ENCODE assay signal across 34 cellular contexts in genomic region chr7:124196519-124196918, GRCh38.
"Had no signal": no experiment of that assay in that cellular context is flagged by ENCODE, and none has a peak within 500 bp of the region (broad histone marks: within the 10 kb centered on the region; RNA-seq: fewer than 3 reads in every experiment).

No MANE protein-coding gene starts in this region.

- H3K4me3 Mint-ChIP-seq: activated B cell treated with CpG ODN at 0.5 μM for 24 hours; activated CD4-positive, alpha-beta memory T cell treated with anti-CD3 and anti-CD28 coated beads for 36 hours; activated CD4-positive, alpha-beta T cell treated with anti-CD3 and anti-CD28 coated beads, Interleukin-2, amount 10 ng/mL, durations not matched to agents 24 days and 14 days; activated CD8-positive, alpha-beta T cell treated with anti-CD3 and anti-CD28 coated beads for 36 hours; activated naive CD4-positive, alpha-beta T cell treated with anti-CD3 and anti-CD28 coated beads, Interleukin-2, amount 10 ng/mL, durations not matched to agents 7 days and 5 days; activated naive CD4-positive, alpha-beta T cell treated with anti-CD3 and anti-CD28 coated beads, Interleukin-2, amount 50 U/mL, for 24 hours; activated naive CD8-positive, alpha-beta T cell; activated naive CD8-positive, alpha-beta T cell treated with anti-CD3 and anti-CD28 coated beads, Interleukin-2, amount 10 ng/mL, durations not matched to agents 7 days and 5 days; activated naive CD8-positive, alpha-beta T cell treated with anti-CD3 and anti-CD28 coated beads, Interleukin-2, amount 50 U/mL, for 24 hours; activated T-cell treated with anti-CD3 and anti-CD28 coated beads, Interleukin-2, amount 50 U/mL, for 4 hours; activated T-cell treated with anti-CD3 and anti-CD28 coated beads, Interleukin-2, amount 50 U/mL, for 72 hours; activated T-helper 1 cell treated with anti-CD3 and anti-CD28 coated beads, Interleukin-12 subunit alpha, Interleukin-12 subunit beta, Interleukin-2, Interleukin-4 antibody, amounts not matched to agents 30 ng/mL and 10 ng/mL and 1 ng/mL, durations not matched to agents 14 hours and 24 hours and 36 hours; activated T-helper 17 cell treated with anti-CD3 and anti-CD28 coated beads, Interleukin-2, amount 50 U/mL, for 72 hours; brain; T-helper 1 cell treated with Interleukin-12 subunit alpha and Interleukin-12 subunit beta and Interleukin-4 antibody, amounts not matched to agents 30 μg/mL and 1 μg/mL, for 36 hours; T-helper 2 cell treated with Interferon-gamma antibody and Interleukin-4, amounts not matched to agents 5 μg/mL and 100 μg/mL, for 36 hours had no signal

- H3K27ac Mint-ChIP-seq: activated B cell treated with CpG ODN at 0.5 μM for 24 hours; activated CD4-positive, alpha-beta memory T cell treated with anti-CD3 and anti-CD28 coated beads for 36 hours; activated CD4-positive, alpha-beta T cell treated with anti-CD3 and anti-CD28 coated beads, Interleukin-2, amount 10 ng/mL, durations not matched to agents 24 days and 14 days; activated CD8-positive, alpha-beta T cell treated with anti-CD3 and anti-CD28 coated beads for 36 hours; activated naive CD4-positive, alpha-beta T cell treated with anti-CD3 and anti-CD28 coated beads, Interleukin-2, amount 10 ng/mL, durations not matched to agents 7 days and 5 days; activated naive CD4-positive, alpha-beta T cell treated with anti-CD3 and anti-CD28 coated beads, Interleukin-2, amount 50 U/mL, for 24 hours; activated naive CD8-positive, alpha-beta T cell; activated naive CD8-positive, alpha-beta T cell treated with anti-CD3 and anti-CD28 coated beads, Interleukin-2, amount 10 ng/mL, durations not matched to agents 7 days and 5 days; activated naive CD8-positive, alpha-beta T cell treated with anti-CD3 and anti-CD28 coated beads, Interleukin-2, amount 50 U/mL, for 24 hours; activated T-cell treated with anti-CD3 and anti-CD28 coated beads, Interleukin-2, amount 50 U/mL, for 72 hours; activated T-helper 1 cell treated with anti-CD3 and anti-CD28 coated beads, Interleukin-12 subunit alpha, Interleukin-12 subunit beta, Interleukin-2, Interleukin-4 antibody, amounts not matched to agents 30 ng/mL and 10 ng/mL and 1 ng/mL, durations not matched to agents 14 hours and 24 hours and 36 hours; activated T-helper 17 cell treated with anti-CD3 and anti-CD28 coated beads, Interleukin-2, amount 50 U/mL, for 72 hours; brain; T-helper 1 cell treated with Interleukin-12 subunit alpha and Interleukin-12 subunit beta and Interleukin-4 antibody, amounts not matched to agents 30 μg/mL and 1 μg/mL, for 36 hours; T-helper 2 cell treated with Interferon-gamma antibody and Interleukin-4, amounts not matched to agents 5 μg/mL and 100 μg/mL, for 36 hours had no signal

- H3K27me3 Mint-ChIP-seq: activated B cell treated with CpG ODN at 0.5 μM for 24 hours; activated CD4-positive, alpha-beta memory T cell treated with anti-CD3 and anti-CD28 coated beads for 36 hours; activated CD4-positive, alpha-beta T cell treated with anti-CD3 and anti-CD28 coated beads, Interleukin-2, amount 10 ng/mL, durations not matched to agents 24 days and 14 days; activated CD8-positive, alpha-beta T cell treated with anti-CD3 and anti-CD28 coated beads for 36 hours; activated naive CD4-positive, alpha-beta T cell treated with anti-CD3 and anti-CD28 coated beads, Interleukin-2, amount 10 ng/mL, durations not matched to agents 7 days and 5 days; activated naive CD4-positive, alpha-beta T cell treated with anti-CD3 and anti-CD28 coated beads, Interleukin-2, amount 50 U/mL, for 24 hours; activated naive CD8-positive, alpha-beta T cell; activated naive CD8-positive, alpha-beta T cell treated with anti-CD3 and anti-CD28 coated beads, Interleukin-2, amount 10 ng/mL, durations not matched to agents 7 days and 5 days; activated naive CD8-positive, alpha-beta T cell treated with anti-CD3 and anti-CD28 coated beads, Interleukin-2, amount 50 U/mL, for 24 hours; activated T-helper 17 cell treated with anti-CD3 and anti-CD28 coated beads, Interleukin-2, amount 50 U/mL, for 72 hours; brain had no signal

- H3K27me3 ChIP-seq: ascending aorta, breast epithelium had no signal

- ATAC-seq: activated CD8-positive, alpha-beta T cell treated with anti-CD3 and anti-CD28 coated beads for 36 hours; activated naive CD8-positive, alpha-beta T cell treated with anti-CD3 and anti-CD28 coated beads, Interleukin-2, amount 50 U/mL, for 24 hours; activated T-cell treated with anti-CD3 and anti-CD28 coated beads, Interleukin-2, amount 50 U/mL, for 4 hours; activated T-cell treated with anti-CD3 and anti-CD28 coated beads, Interleukin-2, amount 50 U/mL, for 72 hours; activated T-helper 17 cell treated with anti-CD3 and anti-CD28 coated beads, Interleukin-2, amount 50 U/mL, for 72 hours had no signal

- H3K9me3 Mint-ChIP-seq: activated B cell treated with CpG ODN at 0.5 μM for 24 hours; activated CD4-positive, alpha-beta memory T cell treated with anti-CD3 and anti-CD28 coated beads for 36 hours; activated CD4-positive, alpha-beta T cell treated with anti-CD3 and anti-CD28 coated beads, Interleukin-2, amount 10 ng/mL, durations not matched to agents 24 days and 14 days; activated CD8-positive, alpha-beta T cell treated with anti-CD3 and anti-CD28 coated beads for 36 hours; activated naive CD4-positive, alpha-beta T cell treated with anti-CD3 and anti-CD28 coated beads, Interleukin-2, amount 10 ng/mL, durations not matched to agents 7 days and 5 days; activated T-helper 1 cell treated with anti-CD3 and anti-CD28 coated beads, Interleukin-12 subunit alpha, Interleukin-12 subunit beta, Interleukin-2, Interleukin-4 antibody, amounts not matched to agents 30 ng/mL and 10 ng/mL and 1 ng/mL, durations not matched to agents 14 hours and 24 hours and 36 hours; T-helper 1 cell treated with Interleukin-12 subunit alpha and Interleukin-12 subunit beta and Interleukin-4 antibody, amounts not matched to agents 30 μg/mL and 1 μg/mL, for 36 hours had no signal

- H3K4me1 ChIP-seq: ascending aorta, breast epithelium had no signal

- H3K4me1 Mint-ChIP-seq: activated B cell treated with CpG ODN at 0.5 μM for 24 hours; activated CD4-positive, alpha-beta T cell treated with anti-CD3 and anti-CD28 coated beads, Interleukin-2, amount 10 ng/mL, durations not matched to agents 24 days and 14 days; activated naive CD4-positive, alpha-beta T cell treated with anti-CD3 and anti-CD28 coated beads, Interleukin-2, amount 10 ng/mL, durations not matched to agents 7 days and 5 days; activated naive CD4-positive, alpha-beta T cell treated with anti-CD3 and anti-CD28 coated beads, Interleukin-2, amount 50 U/mL, for 24 hours; activated naive CD8-positive, alpha-beta T cell treated with anti-CD3 and anti-CD28 coated beads, Interleukin-2, amount 10 ng/mL, durations not matched to agents 7 days and 5 days; activated naive CD8-positive, alpha-beta T cell treated with anti-CD3 and anti-CD28 coated beads, Interleukin-2, amount 50 U/mL, for 24 hours; activated T-helper 17 cell treated with anti-CD3 and anti-CD28 coated beads, Interleukin-2, amount 50 U/mL, for 72 hours had no signal

- H3K36me3 Mint-ChIP-seq: activated CD4-positive, alpha-beta memory T cell treated with anti-CD3 and anti-CD28 coated beads for 36 hours; activated naive CD4-positive, alpha-beta T cell treated with anti-CD3 and anti-CD28 coated beads, Interleukin-2, amount 10 ng/mL, durations not matched to agents 7 days and 5 days; activated naive CD4-positive, alpha-beta T cell treated with anti-CD3 and anti-CD28 coated beads, Interleukin-2, amount 50 U/mL, for 24 hours; activated naive CD8-positive, alpha-beta T cell; activated naive CD8-positive, alpha-beta T cell treated with anti-CD3 and anti-CD28 coated beads, Interleukin-2, amount 10 ng/mL, durations not matched to agents 7 days and 5 days; brain had no signal

- H3K36me3 ChIP-seq: ascending aorta, breast epithelium had no signal

- H3K4me3 ChIP-seq: ascending aorta, breast epithelium had no signal

- DNase-seq: activated B cell treated with CpG ODN at 0.5 μM for 24 hours; activated CD4-positive, alpha-beta memory T cell treated with anti-CD3 and anti-CD28 coated beads for 36 hours; activated CD4-positive, alpha-beta T cell treated with anti-CD3 and anti-CD28 coated beads for 4 hours; activated CD4-positive, alpha-beta T cell treated with anti-CD3 and anti-CD28 coated beads, Interleukin-2, amount 10 ng/mL, durations not matched to agents 24 days and 14 days; activated CD4-positive, alpha-beta T cell treated with anti-CD3 and anti-CD28 coated beads, Interleukin-2, amount 50 U/mL, for 1 hour; activated CD4-positive, alpha-beta T cell treated with anti-CD3 and anti-CD28 coated beads, Interleukin-2, amount 50 U/mL, for 4 hours; activated CD4-positive, CD25-positive, alpha-beta regulatory T cell treated with anti-CD3 and anti-CD28 coated beads, Interleukin-2, amount 50 U/mL, for 72 hours; activated CD8-positive, alpha-beta memory T cell treated with anti-CD3 and anti-CD28 coated beads, Interleukin-2, amount 50 U/mL, for 4 hours; activated CD8-positive, alpha-beta T cell treated with anti-CD3 and anti-CD28 coated beads for 36 hours; activated gamma-delta T cell; activated naive CD4-positive, alpha-beta T cell treated with anti-CD3 and anti-CD28 coated beads, Interleukin-2, amount 10 ng/mL, durations not matched to agents 7 days and 5 days; activated naive CD4-positive, alpha-beta T cell treated with Interleukin-2 at 50 U/mL for 16 hours; activated naive CD8-positive, alpha-beta T cell treated with anti-CD3 and anti-CD28 coated beads, Interleukin-2, amount 10 ng/mL, durations not matched to agents 7 days and 5 days; activated naive CD8-positive, alpha-beta T cell treated with anti-CD3 and anti-CD28 coated beads, Interleukin-2, amount 50 U/mL, for 24 hours; activated T-cell treated with anti-CD3 and anti-CD28 coated beads for 4 hours; activated T-cell treated with anti-CD3 and anti-CD28 coated beads, Interleukin-2, amount 50 U/mL, for 1 hour; activated T-cell treated with anti-CD3 and anti-CD28 coated beads, Interleukin-2, amount 50 U/mL, for 4 hours; activated T-cell treated with anti-CD3 and anti-CD28 coated beads, Interleukin-2, amount 50 U/mL, for 72 hours; amygdala; anterior cingulate cortex; central memory CD4-positive, alpha-beta T cell; T-helper 1 cell; T-helper 2 cell; T-helper 9 cell had no signal

- H3K27ac ChIP-seq: ascending aorta, breast epithelium, VCaP had no signal

- H3K9me3 ChIP-seq: ascending aorta, breast epithelium had no signal
